ENCODE assay signal across 19 cellular contexts in the genomic region with DNA sequence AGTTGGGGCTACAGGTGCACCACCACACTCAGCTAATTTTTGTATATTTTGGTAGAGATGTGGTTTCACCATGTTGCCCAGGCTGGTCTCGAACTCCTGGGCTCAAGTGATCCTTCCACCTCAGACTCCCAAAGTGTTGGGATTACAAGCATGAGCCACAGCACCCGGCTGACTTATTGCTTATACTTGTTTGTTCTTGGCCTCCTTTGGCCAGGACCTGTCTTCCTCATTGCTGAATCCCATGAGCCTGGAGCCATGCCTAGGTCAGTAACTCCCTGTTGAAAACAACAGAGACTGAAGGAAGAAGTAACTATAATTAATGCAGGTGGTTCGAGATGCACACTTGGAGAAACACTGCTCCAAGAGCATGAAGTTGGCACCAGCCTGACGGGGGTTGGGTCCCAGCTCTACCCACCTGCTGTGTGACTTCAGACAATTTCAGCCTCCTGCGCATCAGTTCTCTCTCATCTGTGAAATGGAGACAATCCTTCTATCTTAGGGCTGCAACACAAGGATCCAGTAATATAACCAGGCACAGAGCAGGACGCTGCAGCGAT. TPM values are rescaled to one million over a fixed set of nuclear protein-coding genes. Genes with fewer than 3 reads are reported as not detected.
DNase-seq lines count a peak whose midpoint lies in the region; ATAC-seq and TF ChIP-seq lines count a peak whose summit lies in the region.
"Had no signal": no experiment of that assay in that cellular context is flagged by ENCODE, and none has a peak within 500 bp of the region (broad histone marks: within the 10 kb centered on the region; RNA-seq: fewer than 3 reads in every experiment).

No MANE protein-coding gene starts in this region.

- CTCF ChIA-PET in mammary epithelial cell (lab: Charles Lee; ENCODE audit: low non-redundant PET): no interaction called here

- H3K36me3 ChIP-seq in breast epithelium (no peaks in the 10 kb centered on the region), mammary epithelial cell (ENCODE audit: insufficient read depth, low read length) (no peaks in the 10 kb centered on the region), psoas muscle (ENCODE audit: insufficient read depth in 1 of 2, low read depth in 1 of 2) (no peaks in the 10 kb centered on the region)
- H3K36me3 ChIP-seq: upper lobe of left lung had no signal

- in situ Hi-C loops in mammary epithelial cell (cut with MboI; ENCODE audit: low sequenced_read_pairs in 2 of 2): loop anchor here (10.0 to 25.0 kb wide), 2 partner anchors 147 to 650 kb away; no protein-coding TSS in a partner anchor

- H3K27ac Mint-ChIP-seq in brain (peak overlapping the region; percentile 48 to 81 (median 52)), nephron (peak overlapping the region; percentile 68 to 81 (median 77))
- H3K27ac Mint-ChIP-seq: activated B cell treated with CpG ODN at 0.5 μM for 24 hours; activated naive CD8-positive, alpha-beta T cell; T-cell had no signal

- H3K9me3 ChIP-seq in breast epithelium (no peaks in the 10 kb centered on the region), mammary epithelial cell (replicated peaks; ENCODE audit: insufficient read depth, low read length) (no peaks in the 10 kb centered on the region), psoas muscle (no peaks in the 10 kb centered on the region)
- H3K9me3 ChIP-seq: upper lobe of left lung had no signal

- no peak for TF ChIP-seq CTCF in breast epithelium (IDR thresholded peaks at IDR 0.05)
- no peak for TF ChIP-seq CTCF in mammary epithelial cell (conservative IDR thresholded peaks at IDR 0.05 in 1 of 2, IDR thresholded peaks at IDR 0.05 in 1 of 2; ENCODE audit: extremely low read depth in 1 of 2, insufficient read depth in 1 of 2, low read depth in 1 of 2, low read length in 2 of 2)
- no peak for TF ChIP-seq CTCF in brain (conservative IDR thresholded peaks at IDR 0.05)
- TF ChIP-seq CTCF in nephron (IDR thresholded peaks at IDR 0.05; ENCODE audit: unreplicated experiment in 3 of 3): no peak
- TF ChIP-seq CTCF in psoas muscle (IDR thresholded peaks at IDR 0.05): no peak

- H3K27me3 Mint-ChIP-seq in brain: peaks cover 40% of the 10 kb centered on the region
- peaks cover 30% of the 10 kb centered on the region for H3K27me3 Mint-ChIP-seq in nephron (ENCODE audit: low read depth)

- H3K4me1 Mint-ChIP-seq in brain (peaks cover 78% of the 10 kb centered on the region), nephron (peaks cover 63% of the 10 kb centered on the region)

- H3K4me3 Mint-ChIP-seq in brain: peak overlapping the region in 4 of 5 experiments; percentile 8 to 76 (median 54)
- H3K4me3 Mint-ChIP-seq in nephron: peak overlapping the region; percentile 36 to 45 (median 38)
- H3K4me3 Mint-ChIP-seq: activated B cell treated with CpG ODN at 0.5 μM for 24 hours; activated naive CD8-positive, alpha-beta T cell; central memory CD8-positive, alpha-beta T cell; neural crest cell; T-cell had no signal

- dilution Hi-C loops in mammary epithelial cell (cut with HindIII; ENCODE audit: low sequenced_read_pairs): no loop called here

- H3K4me3 ChIP-seq in breast epithelium: peak overlapping the region in 1 of 3 donors; percentile 32
- no peak overlapping the region for H3K4me3 ChIP-seq in mammary epithelial cell (replicated peaks in 1 of 3; ENCODE audit: insufficient read depth in 1 of 3, low read depth in 2 of 3, low read length in 3 of 3)
- H3K4me3 ChIP-seq in psoas muscle: no peak overlapping the region
- H3K4me3 ChIP-seq: upper lobe of left lung had no signal

- WGBS in mammary epithelial cell (ENCODE audit: low coverage, missing lambda C conversion rate): 85% methylated on average over 7 of the region's 7 CpGs
- 45 to 61% (median 53%) methylated on average over 7 of the region's 7 CpGs for WGBS in psoas muscle, 3 donors

- H3K27me3 ChIP-seq in breast epithelium (no peaks in the 10 kb centered on the region), mammary epithelial cell (ENCODE audit: insufficient read depth, low read length) (no peaks in the 10 kb centered on the region), psoas muscle (ENCODE audit: insufficient read depth in 3 of 3, low read length in 2 of 3) (peaks cover 0 to 36% (median 5%) of the 10 kb centered on the region in 3 donors)
- H3K27me3 ChIP-seq: upper lobe of left lung had no signal

- intact Hi-C loops in breast epithelium (cut with DNase I; ENCODE audit: low total_unique reads) (loop anchor here (10.0 kb wide), 1 partner anchor 177 kb away; a partner anchor contains a TSS), mammary epithelial cell (cut with micrococcal nuclease) (loop anchor here (10.0 kb wide), 1 partner anchor 337 kb away; no protein-coding TSS in a partner anchor), psoas muscle (cut with DNase I) (loop anchor here (5.0 to 10.0 kb wide), 3 partner anchors 45 to 307 kb away; no protein-coding TSS in a partner anchor), left ventricle myocardium superior (cut with micrococcal nuclease) (loop anchor here (5.0 to 10.0 kb wide), 2 partner anchors 177 to 525 kb away; a partner anchor contains a TSS)

- H3K4me1 ChIP-seq in breast epithelium (peaks cover 9 to 16% of the 10 kb centered on the region in 2 donors), mammary epithelial cell (ENCODE audit: insufficient read depth, low read length) (peaks cover 22% of the 10 kb centered on the region), psoas muscle (peaks cover 7% of the 10 kb centered on the region)

- no TSS peak for BruUV-seq in mammary epithelial cell (replicated peaks; lab: Mats Ljungman, UMichigan)

- DNase-seq in breast epithelium (ENCODE audit: low spot score in 2 of 2) (peak in 1 of 2 donors; percentile 83), mammary epithelial cell (no peak), NCI-H446 (lab: John Stamatoyannopoulos, UW) (no peak), psoas muscle (no peak), left ventricle myocardium superior (no peak)
- DNase-seq: activated B cell treated with CpG ODN at 0.5 μM for 24 hours; activated CD8-positive, alpha-beta memory T cell treated with anti-CD3 and anti-CD28 coated beads, Interleukin-2, amount 50 U/mL, for 4 hours; HCEC 1CT; stimulated activated CD4-positive, alpha-beta T cell treated with anti-CD3 and anti-CD28 coated beads, Interleukin-4, amount 100 ng/mL, for 4 hours; T-cell had no signal

- H3K9ac ChIP-seq in mammary epithelial cell (ENCODE audit: insufficient read depth, low read length): no peak overlapping the region

- H3K4me2 ChIP-seq in mammary epithelial cell (ENCODE audit: insufficient read depth, low read depth, low read length): no peak overlapping the region

- no peaks in the 10 kb centered on the region for H4K20me1 ChIP-seq in mammary epithelial cell (ENCODE audit: insufficient read depth, low read length)

- H3K36me3 Mint-ChIP-seq in brain: no peaks in the 10 kb centered on the region
- no peaks in the 10 kb centered on the region for H3K36me3 Mint-ChIP-seq in nephron (ENCODE audit: low read depth)
- H3K36me3 Mint-ChIP-seq: activated naive CD8-positive, alpha-beta T cell; T-cell had no signal

- no peaks in the 10 kb centered on the region for H3K79me2 ChIP-seq in mammary epithelial cell (ENCODE audit: insufficient read depth, low read length)

- H2AFZ ChIP-seq in mammary epithelial cell (ENCODE audit: low read depth, low read length): no peak overlapping the region

- TF ChIP-seq POLR2A in breast epithelium (IDR thresholded peaks at IDR 0.05): no peak

- H3K9me3 Mint-ChIP-seq in brain (peaks cover 0 to 4% (median under 1%) of the 10 kb centered on the region in 5 experiments), nephron (no peaks in the 10 kb centered on the region)
- H3K9me3 Mint-ChIP-seq: activated B cell treated with CpG ODN at 0.5 μM for 24 hours; central memory CD8-positive, alpha-beta T cell; neural crest cell; T-cell had no signal

- H3K27ac ChIP-seq in breast epithelium: peak overlapping the region; percentile 68 to 81
- H3K27ac ChIP-seq in mammary epithelial cell (ENCODE audit: insufficient read depth, low read depth, low read length): no peak overlapping the region
- no peak overlapping the region for H3K27ac ChIP-seq in psoas muscle

- no peak for ATAC-seq in GM21390 (IDR thresholded peaks at IDR 0.05; ENCODE audit: unreplicated experiment)
- ATAC-seq in psoas muscle: no peak
- no peak for ATAC-seq in left ventricle myocardium superior
- ATAC-seq: HepG2, T-cell had no signal

RNA-seq across cellular contexts. Expression of a gene that starts 38.9 kb away (rescaled TPM):
- total RNA-seq in breast epithelium (under 1 TPM in 1 of 3 donors, not detected in 2; 0.16 TPM), mammary epithelial cell (not detected), psoas muscle (under 1 TPM in 1 of 4 donors, not detected in 3; 0.13 TPM), left ventricle myocardium superior (0.40 TPM)
- polyA plus RNA-seq in mammary epithelial cell (not detected), brain (ENCODE audit: insufficient read depth, low read depth, low replicate concordance) (not detected), psoas muscle (under 1 TPM in 1 of 3 donors, not detected in 2; 0.03 TPM)
- polyA minus RNA-seq in mammary epithelial cell: not detected
- total RNA-seq: activated B cell treated with CpG ODN at 0.5 μM for 24 hours, neural crest cell, sciatic nerve had no signal

RNA-seq across cellular contexts. Expression of a gene that starts 57.3 kb away (rescaled TPM):
- under 1 TPM; 0.15 to 0.48 (median 0.33) TPM for total RNA-seq in breast epithelium
- total RNA-seq in mammary epithelial cell: under 1 TPM in 1 of 2 donors, not detected in 1; under 0.01 TPM
- polyA plus RNA-seq in mammary epithelial cell: not detected
- not detected for polyA minus RNA-seq in mammary epithelial cell
- polyA plus RNA-seq in brain (ENCODE audit: insufficient read depth, low read depth, low replicate concordance): not detected
- total RNA-seq in psoas muscle: under 1 TPM in 2 of 4 donors, not detected in 2; 0.04 to 0.09 TPM
- polyA plus RNA-seq in psoas muscle: under 1 TPM in 1 of 3 donors, not detected in 2; 0.01 TPM
- 0.42 TPM for total RNA-seq in left ventricle myocardium superior
- total RNA-seq: activated B cell treated with CpG ODN at 0.5 μM for 24 hours, HepG2, neural crest cell, T-cell had no signal
- polyA plus RNA-seq: HepG2 had no signal

Comparison
In these comparisons a context has a peak if more than half of its experiments do, and no peak if none do; other contexts are left out.
1. H3K27ac ChIP-seq: peak in breast epithelium (2 of 2); none in mammary epithelial cell (single experiment) and psoas muscle (single experiment).